In genomic region chr6:3068329-3069223, GRCh38 we compare ENCODE assay signal across 8 cellular contexts. TPM values are rescaled to one million over a fixed set of nuclear protein-coding genes. Genes with fewer than 3 reads are reported as not detected.
DNase-seq lines count a peak whose midpoint lies in the region; ATAC-seq and TF ChIP-seq lines count a peak whose summit lies in the region.

RIPK1 (plus strand) TSS chr6:3068494; CDS start chr6:3076824, 8,330 bp downstream.

- peaks cover 2 to 36% (median 21%) of the 10 kb centered on the region in 4 donors for H3K4me1 ChIP-seq in liver (ENCODE audit: control insufficient read depth in 4 of 4, insufficient read depth in 4 of 4, low read length in 3 of 4)

- H3K36me3 ChIP-seq in liver (ENCODE audit: control insufficient read depth in 4 of 4, insufficient read depth in 3 of 4, low read depth in 1 of 4, low read length in 3 of 4), result no peaks in the 10 kb centered on the region

- under 1% methylated on average over 112 of the region's 112 CpGs for WGBS in liver

- H3K4me3 Mint-ChIP-seq in dendritic cell treated with granulocyte-macrophage colony-stimulating factor and Interleukin-4, amounts not matched to agents 40 ng/mL and 50 ng/mL, for 4 days, result peak within 1 kb of the TSS; percentile 98

- peak; percentile 81 for ATAC-seq in HG03439 (IDR thresholded peaks at IDR 0.05; ENCODE audit: unreplicated experiment)

- H3K4me1 Mint-ChIP-seq in dendritic cell treated with granulocyte-macrophage colony-stimulating factor and Interleukin-4, amounts not matched to agents 40 ng/mL and 50 ng/mL, for 4 days (ENCODE audit: low read depth), result peaks cover 48% of the 10 kb centered on the region

- peak within 1 kb of the TSS; percentile 84 to 94 for H3K9ac ChIP-seq in liver (ENCODE audit: low read depth in 1 of 2, low read length in 2 of 2)

- TF ChIP-seq RAD21 in liver (IDR thresholded peaks at IDR 0.05), result no peak

- no peaks in the 10 kb centered on the region for H3K9me3 Mint-ChIP-seq in dendritic cell treated with granulocyte-macrophage colony-stimulating factor and Interleukin-4, amounts not matched to agents 40 ng/mL and 50 ng/mL, for 4 days

- peak within 1 kb of the TSS; percentile 84 to 97 (median 97) for H3K4me3 ChIP-seq in liver (ENCODE audit: low read depth in 1 of 3, low read length in 3 of 3)

- H3K36me3 Mint-ChIP-seq in dendritic cell treated with granulocyte-macrophage colony-stimulating factor and Interleukin-4, amounts not matched to agents 40 ng/mL and 50 ng/mL, for 4 days (ENCODE audit: low read depth), result peaks cover 49% of the 10 kb centered on the region

- no peaks in the 10 kb centered on the region for H3K27me3 ChIP-seq in liver (ENCODE audit: control insufficient read depth in 4 of 4, insufficient read depth in 4 of 4, low read length in 3 of 4)

- peak; percentile 21 for TF ChIP-seq CTCF in liver (IDR thresholded peaks at IDR 0.05; ENCODE audit: low read depth, low read length, missing input control)

- peak within 1 kb of the TSS; percentile 98 to 99 for H3K27ac ChIP-seq in liver (ENCODE audit: low read depth in 1 of 2, low read length in 2 of 2)

- peak within 1 kb of the TSS; percentile 96 for H3K27ac Mint-ChIP-seq in dendritic cell treated with granulocyte-macrophage colony-stimulating factor and Interleukin-4, amounts not matched to agents 40 ng/mL and 50 ng/mL, for 4 days

- DNase-seq in C1 segment of cervical spinal cord (lab: John Stamatoyannopoulos, UW), result peak; percentile 17 to 94 (median 85)
- peak; percentile 97 for DNase-seq in GM19238 (ENCODE audit: insufficient read length, low spot score)
- DNase-seq in NCI-H69 (lab: John Stamatoyannopoulos, UW), result peak; percentile 96
- peak; percentile 92 to 93 for DNase-seq in activated CD4-positive, alpha-beta T cell treated with anti-CD3 and anti-CD28 coated beads, Interleukin-2, amount 50 U/mL, for 24 hours (ENCODE audit: low read depth in 1 of 2, low spot score in 1 of 2)
- peak; percentile 92 to 95 for DNase-seq in stimulated activated CD4-positive, alpha-beta T cell treated with anti-CD3 and anti-CD28 coated beads, Interleukin-4, amount 100 ng/mL, for 4 hours

- no peaks in the 10 kb centered on the region for H3K9me3 ChIP-seq in liver (ENCODE audit: control insufficient read depth in 4 of 4, low read length in 3 of 4)

- peaks cover 2% of the 10 kb centered on the region for H3K27me3 Mint-ChIP-seq in dendritic cell treated with granulocyte-macrophage colony-stimulating factor and Interleukin-4, amounts not matched to agents 40 ng/mL and 50 ng/mL, for 4 days

- intact Hi-C loops in dendritic cell treated with granulocyte-macrophage colony-stimulating factor and Interleukin-4, amounts not matched to agents 40 ng/mL and 50 ng/mL, for 4 days (cut with micrococcal nuclease), result loop anchor here (2.0 kb wide), 1 partner anchor 50 kb away; the partner anchor contains the start of gene BPHL

TF ChIP-seq in liver, 16 proteins besides CTCF, POLR2A, EP300 and RAD21:
- TF ChIP-seq REST (IDR thresholded peaks at IDR 0.05) (peak; percentile 48), TAF1 (conservative IDR thresholded peaks at IDR 0.05) (peak; percentile 67), NR2F2 (IDR thresholded peaks at IDR 0.05) (no peak), YY1 (IDR thresholded peaks at IDR 0.05) (peak; percentile 37), ZBTB33 (IDR thresholded peaks at IDR 0.05) (no peak), HNF4A (conservative IDR thresholded peaks at IDR 0.05) (peak; percentile 51 to 60), RXRA (IDR thresholded peaks at IDR 0.05) (peak; percentile 41 to 69), GABPA (IDR thresholded peaks at IDR 0.05 in 1 of 2, conservative IDR thresholded peaks at IDR 0.05 in 1 of 2) (peak; percentile 68 to 89), JUND (IDR thresholded peaks at IDR 0.05) (no peak), SP1 (IDR thresholded peaks at IDR 0.05) (peak; percentile 53), HNF4G (IDR thresholded peaks at IDR 0.05) (peak; percentile 16), EGR1 (IDR thresholded peaks at IDR 0.05; ENCODE audit: low read depth in 2 of 2) (peak in 1 of 2 donors; percentile 67)
- TF ChIP-seq, protein P1, sequence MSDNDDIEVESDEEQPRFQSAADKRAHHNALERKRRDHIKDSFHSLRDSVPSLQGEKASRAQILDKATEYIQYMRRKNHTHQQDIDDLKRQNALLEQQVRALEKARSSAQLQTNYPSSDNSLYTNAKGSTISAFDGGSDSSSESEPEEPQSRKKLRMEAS (IDR thresholded peaks at IDR 0.05), result no peak
- TF ChIP-seq, protein P2, sequence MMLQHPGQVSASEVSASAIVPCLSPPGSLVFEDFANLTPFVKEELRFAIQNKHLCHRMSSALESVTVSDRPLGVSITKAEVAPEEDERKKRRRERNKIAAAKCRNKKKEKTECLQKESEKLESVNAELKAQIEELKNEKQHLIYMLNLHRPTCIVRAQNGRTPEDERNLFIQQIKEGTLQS (IDR thresholded peaks at IDR 0.05), result no peak

RNA-seq across cellular contexts. Expression of gene RIPK1, which starts in this region (rescaled TPM):
- total RNA-seq in liver, result 10 to 100 TPM; 14.0 to 27.2 TPM
- polyA plus RNA-seq in liver, result 10 to 100 TPM in 1 of 2 donors, 1 to 10 TPM in 1; 6.7 to 12.6 TPM

Comparison
In these comparisons a context has a peak if more than half of its experiments do, and no peak if none do; other contexts are left out.
1. Peak in every context shown above with its lines: DNase-seq, ATAC-seq, H3K4me3 ChIP-seq and H3K27ac ChIP-seq.